Comparison of ENCODE assay signal across 2 cellular contexts in genomic region chr7:13949939-13950338, GRCh38.
TF ChIP-seq lines count a peak whose summit lies in the region.

No MANE protein-coding gene starts in this region.

TF ChIP-seq in liver, 16 proteins besides CTCF, POLR2A, EP300 and RAD21 (continued from another document):
- no peak for TF ChIP-seq REST (IDR thresholded peaks at IDR 0.05)

TF ChIP-seq in HepG2, 621 proteins besides CTCF, POLR2A, EP300 and RAD21 (continued from another document):
- TF ChIP-seq RERE (CRISPR knock-in tag; IDR thresholded peaks at IDR 0.05; ENCODE audit: low read depth) (no peak), PRDM15 (CRISPR knock-in tag; IDR thresholded peaks at IDR 0.05) (no peak), POGZ (CRISPR knock-in tag; IDR thresholded peaks at IDR 0.05) (no peak), ZNF713 (CRISPR knock-in tag; IDR thresholded peaks at IDR 0.05) (no peak)
